Comparison of ENCODE assay signal across 26 cellular contexts in genomic region chr22:46867106-46867505, GRCh38.
DNase-seq lines count a peak whose midpoint lies in the region; TF ChIP-seq lines count a peak whose summit lies in the region.
"Had no signal": no experiment of that assay in that cellular context is flagged by ENCODE, and none has a peak within 500 bp of the region (broad histone marks: within the 10 kb centered on the region; RNA-seq: fewer than 3 reads in every experiment).

No MANE protein-coding gene starts in this region.

- H3K4me1 ChIP-seq in endodermal cell (ENCODE audit: control insufficient read depth, insufficient read depth, low read length): no peaks in the 10 kb centered on the region
- peaks cover 16% of the 10 kb centered on the region for H3K4me1 ChIP-seq in osteoblast (ENCODE audit: insufficient read depth, low read length)
- no peaks in the 10 kb centered on the region for H3K4me1 ChIP-seq in esophagus muscularis mucosa
- H3K4me1 ChIP-seq: A549, BLaER1 had no signal

- peaks cover 40% of the 10 kb centered on the region for H3K36me3 Mint-ChIP-seq in endodermal cell (ENCODE audit: low read depth)

- H3K27ac Mint-ChIP-seq in endodermal cell: no peak overlapping the region
- H3K27ac Mint-ChIP-seq: activated T-cell treated with anti-CD3 and anti-CD28 coated beads, Interleukin-2, amount 50 U/mL, for 72 hours; mesothelial cell of epicardium; naive B cell; stimulated activated naive CD8-positive, alpha-beta T cell treated with anti-CD3 and anti-CD28 coated beads, Interleukin-15, amount 100 ng/mL, for 72 hours; T-cell had no signal

- H3K9me3 ChIP-seq in endodermal cell (ENCODE audit: control insufficient read depth, low read length) (peaks cover 18% of the 10 kb centered on the region), osteoblast (ENCODE audit: low read depth, low read length) (no peaks in the 10 kb centered on the region), esophagus muscularis mucosa (peaks cover 0 to 18% (median 17%) of the 10 kb centered on the region in 4 donors)
- H3K9me3 ChIP-seq: A549 had no signal

- peaks cover 18% of the 10 kb centered on the region for H3K9me3 Mint-ChIP-seq in endodermal cell

- peaks cover 37% of the 10 kb centered on the region for H3K36me3 ChIP-seq in endodermal cell (ENCODE audit: control insufficient read depth, insufficient read depth, low read length)
- H3K36me3 ChIP-seq in osteoblast (ENCODE audit: insufficient read depth, low read length): peaks cover 5% of the 10 kb centered on the region
- peaks cover 0 to 5% (median 0%) of the 10 kb centered on the region in 4 donors for H3K36me3 ChIP-seq in esophagus muscularis mucosa
- H3K36me3 ChIP-seq: thoracic aorta had no signal

- 87 to 95% methylated on average over 2 to 4 of the region's 4 CpGs for WGBS in endodermal cell (ENCODE audit: insufficient coverage in 1 of 2, insufficient read length in 1 of 2), 2 experiments
- 95% methylated on average over 4 of the region's 4 CpGs for WGBS in esophagus muscularis mucosa

- peaks cover 27% of the 10 kb centered on the region for H4K20me1 ChIP-seq in osteoblast (ENCODE audit: insufficient read depth, low read length)

- H2AFZ ChIP-seq in osteoblast (ENCODE audit: low read length): no peak overlapping the region

- no peak for DNase-seq in AG10803 (ENCODE audit: low read depth)
- peak; percentile 69 for DNase-seq in LHCN-M2 (ENCODE audit: low read depth)
- peak; percentile 8 for DNase-seq in endodermal cell
- no peak for DNase-seq in osteoblast (ENCODE audit: insufficient read length, low spot score, missing footprints)
- no peak for DNase-seq in epidermal melanocyte (ENCODE audit: insufficient read length, low spot score)
- DNase-seq in NOMO-1 (lab: John Stamatoyannopoulos, UW; ENCODE audit: unreplicated experiment in 2 of 2): no peak
- no peak for DNase-seq in esophagus muscularis mucosa (ENCODE audit: extremely low spot score)
- DNase-seq in NCI-H1417 (lab: John Stamatoyannopoulos, UW): no peak
- DNase-seq: activated CD4-positive, alpha-beta T cell treated with anti-CD3 and anti-CD28 coated beads, Interleukin-2, amount 50 U/mL, for 48 hours; activated T-cell treated with anti-CD3 and anti-CD28 coated beads, Interleukin-2, amount 50 U/mL, for 72 hours; DMS 273 treated with DMSO at 0.1 percent for 48 hours; islet precursor cell; left ventricle myocardium superior; naive B cell; NCI-H446 treated with DMSO at 0.1 percent for 48 hours; NCI-H82; right cardiac atrium; RPMI8226; stimulated activated CD4-positive, alpha-beta T cell treated with anti-CD3 and anti-CD28 coated beads, Interleukin-12 subunit alpha, Interleukin-12 subunit beta, amount 100 ng/mL, for 4 hours; stimulated activated CD4-positive, alpha-beta T cell treated with anti-CD3 and anti-CD28 coated beads, Interleukin-2, amount 100 ng/mL, for 48 hours; stimulated activated naive CD8-positive, alpha-beta T cell treated with anti-CD3 and anti-CD28 coated beads, Interleukin-15, amount 100 ng/mL, for 72 hours; T-cell had no signal

- intact Hi-C loops in esophagus muscularis mucosa (cut with DNase I): no loop called here

- H3K4me3 Mint-ChIP-seq in endodermal cell: no peak overlapping the region
- H3K4me3 Mint-ChIP-seq: activated T-cell treated with anti-CD3 and anti-CD28 coated beads, Interleukin-2, amount 50 U/mL, for 72 hours; mesothelial cell of epicardium; stimulated activated naive CD8-positive, alpha-beta T cell treated with anti-CD3 and anti-CD28 coated beads, Interleukin-15, amount 100 ng/mL, for 72 hours; T-cell had no signal

- H3K27me3 Mint-ChIP-seq in endodermal cell (ENCODE audit: insufficient read depth): no peaks in the 10 kb centered on the region
- H3K27me3 Mint-ChIP-seq: naive B cell; stimulated activated naive CD8-positive, alpha-beta T cell treated with anti-CD3 and anti-CD28 coated beads, Interleukin-15, amount 100 ng/mL, for 72 hours; T-cell had no signal

- H3K27me3 ChIP-seq in endodermal cell (ENCODE audit: control insufficient read depth, insufficient read depth, low read length, poor library complexity, severe bottlenecking) (no peaks in the 10 kb centered on the region), osteoblast (ENCODE audit: insufficient read depth, low read length) (no peaks in the 10 kb centered on the region), esophagus muscularis mucosa (no peaks in the 10 kb centered on the region)
- H3K27me3 ChIP-seq: BLaER1 had no signal

- TF ChIP-seq POLR2A in esophagus muscularis mucosa (IDR thresholded peaks at IDR 0.05; ENCODE audit: low read depth): no peak

- no peak overlapping the region for H3K27ac ChIP-seq in endodermal cell (ENCODE audit: low read depth, low read length)
- H3K27ac ChIP-seq in osteoblast (ENCODE audit: low read depth, low read length): peak overlapping the region; percentile 82
- H3K27ac ChIP-seq in esophagus muscularis mucosa (replicated peaks in 1 of 4): no peak overlapping the region
- H3K27ac ChIP-seq: A549, BLaER1, thoracic aorta had no signal

- TF ChIP-seq EP300 in esophagus muscularis mucosa (IDR thresholded peaks at IDR 0.05): no peak

- no peak for TF ChIP-seq CTCF in AG10803 (conservative IDR thresholded peaks at IDR 0.05; ENCODE audit: low read length)
- no peak for TF ChIP-seq CTCF in endodermal cell (conservative IDR thresholded peaks at IDR 0.05)
- TF ChIP-seq CTCF in osteoblast (IDR thresholded peaks at IDR 0.05; ENCODE audit: extremely low read depth, low read depth, low read length): no peak
- no peak for TF ChIP-seq CTCF in esophagus muscularis mucosa (IDR thresholded peaks at IDR 0.05)

- H3K4me3 ChIP-seq in AG10803 (ENCODE audit: low read length) (peak overlapping the region; percentile 16), endodermal cell (ENCODE audit: low read length) (no peak overlapping the region), osteoblast (ENCODE audit: insufficient read depth, low read length) (peak overlapping the region; percentile 41), esophagus muscularis mucosa (no peak overlapping the region)
- H3K4me3 ChIP-seq: A549, BLaER1, thoracic aorta had no signal

- H3K4me1 Mint-ChIP-seq in endodermal cell: peaks cover 11% of the 10 kb centered on the region
- H3K4me1 Mint-ChIP-seq: mesothelial cell of epicardium had no signal

- peaks cover 41% of the 10 kb centered on the region for H3K79me2 ChIP-seq in osteoblast (ENCODE audit: insufficient read depth, low read length)

- no peak overlapping the region for H3K9ac ChIP-seq in endodermal cell (ENCODE audit: extremely low read depth, low read length, poor library complexity, severe bottlenecking)
- H3K9ac ChIP-seq: BLaER1 had no signal

- peak overlapping the region; percentile 80 for H3K4me2 ChIP-seq in osteoblast (ENCODE audit: insufficient read depth, low read length)
- H3K4me2 ChIP-seq: A549, BLaER1 had no signal

Comparison
In these comparisons a context has a peak if more than half of its experiments do, and no peak if none do; other contexts are left out.
1. DNase-seq: peak in LHCN-M2 (single experiment) and endodermal cell (single experiment); none in AG10803 (single experiment), osteoblast (single experiment), epidermal melanocyte (single experiment), NOMO-1 (0 of 2), esophagus muscularis mucosa (single experiment) and NCI-H1417 (0 of 3).
2. H3K4me3 ChIP-seq: peak in AG10803 (single experiment) and osteoblast (single experiment); none in endodermal cell (single experiment) and esophagus muscularis mucosa (0 of 4).